ENCODE assay signal across 1 cellular context in genomic region chr3:71016141-71016845, GRCh38.
A peak's percentile ranks its signal among the peaks of the same experiment; 100 is the strongest.
TF ChIP-seq lines count a peak whose summit lies in the region.

No MANE protein-coding gene starts in this region.

TF ChIP-seq in HepG2, 621 proteins besides CTCF, POLR2A, EP300 and RAD21 (continued from another document):
- TF ChIP-seq CSRNP2 (CRISPR knock-in tag; conservative IDR thresholded peaks at IDR 0.05; ENCODE audit: low read depth), result no peak
- TF ChIP-seq ZNF646 (CRISPR knock-in tag; IDR thresholded peaks at IDR 0.05), result peak; percentile 95
- no peak for TF ChIP-seq MAF1 (CRISPR knock-in tag; IDR thresholded peaks at IDR 0.05; ENCODE audit: borderline replicate concordance)
- TF ChIP-seq GATAD2A (CRISPR knock-in tag; IDR thresholded peaks at IDR 0.05), result 0 out of 2 replicates have a peak, but pooled peaks have one; percentile 4
- TF ChIP-seq TCF7 (IDR thresholded peaks at IDR 0.05; ENCODE audit: low read depth), result 0 out of 2 replicates have a peak, but pooled peaks have one; percentile 30
- no peak for TF ChIP-seq ZNF703 (CRISPR knock-in tag; IDR thresholded peaks at IDR 0.05; ENCODE audit: borderline replicate concordance)
- TF ChIP-seq TFAP4 (IDR thresholded peaks at IDR 0.05; ENCODE audit: borderline replicate concordance, low read depth), result no peak
- TF ChIP-seq ZNF879 (CRISPR knock-in tag; IDR thresholded peaks at IDR 0.05), result no peak
- TF ChIP-seq GLI4 (CRISPR knock-in tag; IDR thresholded peaks at IDR 0.05; ENCODE audit: borderline replicate concordance), result no peak
- TF ChIP-seq ZNF549 (CRISPR knock-in tag; IDR thresholded peaks at IDR 0.05), result no peak
- no peak for TF ChIP-seq SOX6 (IDR thresholded peaks at IDR 0.05)
- peak; percentile 61; the same call in 1 of the 2 replicates for TF ChIP-seq SOX6 (CRISPR knock-in tag; IDR thresholded peaks at IDR 0.05)
- peak; percentile 66 for TF ChIP-seq SKI (IDR thresholded peaks at IDR 0.05; ENCODE audit: partially characterized antibody)
- no peak for TF ChIP-seq ZMYM3 (CRISPR knock-in tag; IDR thresholded peaks at IDR 0.05)
- no peak for TF ChIP-seq ZNF556 (CRISPR knock-in tag; IDR thresholded peaks at IDR 0.05; ENCODE audit: borderline replicate concordance)
- TF ChIP-seq RCOR2 (CRISPR knock-in tag; IDR thresholded peaks at IDR 0.05), result no peak
- TF ChIP-seq NCOR1 (IDR thresholded peaks at IDR 0.05; ENCODE audit: borderline replicate concordance, low read length), result peak; percentile 51; the same call in 1 of the 2 replicates
- TF ChIP-seq SMAD1 (CRISPR knock-in tag; IDR thresholded peaks at IDR 0.05; ENCODE audit: borderline replicate concordance, low read depth), result no peak
- TF ChIP-seq BCLAF1 (IDR thresholded peaks at IDR 0.05), result no peak
